Comparison of ENCODE assay signal across 8 cellular contexts in genomic region chr11:9566561-9567063, GRCh38. TPM values are rescaled to one million over a fixed set of nuclear protein-coding genes. Genes with fewer than 3 reads are reported as not detected.
DNase-seq lines count a peak whose midpoint lies in the region; ATAC-seq and TF ChIP-seq lines count a peak whose summit lies in the region.

No MANE protein-coding gene starts in this region.

- H3K36me3 ChIP-seq in Karpas-422 (ENCODE audit: insufficient read depth, low read length) (no peaks in the 10 kb centered on the region), iPS-20b (ENCODE audit: insufficient read depth, low read depth, low read length) (no peaks in the 10 kb centered on the region), smooth muscle cell (ENCODE audit: low read depth) (no peaks in the 10 kb centered on the region)

- 39% methylated on average over 3 of the region's 3 CpGs for WGBS in smooth muscle cell (ENCODE audit: low lambda C conversion rate)

- H3K4me2 ChIP-seq in Karpas-422 (ENCODE audit: low read depth, low read length, poor library complexity, severe bottlenecking) (peak overlapping the region; percentile 61), smooth muscle cell (peak overlapping the region; percentile 76)

- TF ChIP-seq CTCF in astrocyte of the spinal cord (IDR thresholded peaks at IDR 0.05; ENCODE audit: low read depth, low read length) (no peak), smooth muscle cell (IDR thresholded peaks at IDR 0.05; ENCODE audit: borderline replicate concordance, insufficient read depth, poor library complexity, severe bottlenecking) (no peak)

- H3K27me3 ChIP-seq in Karpas-422 (ENCODE audit: low read length) (no peaks in the 10 kb centered on the region), iPS-20b (ENCODE audit: insufficient read depth, low read length) (no peaks in the 10 kb centered on the region), smooth muscle cell (ENCODE audit: low read depth) (no peaks in the 10 kb centered on the region)

- H3K4me1 ChIP-seq in Karpas-422 (ENCODE audit: low read length) (peaks cover 85% of the 10 kb centered on the region), iPS-20b (ENCODE audit: insufficient read depth, low read length) (peaks cover 30% of the 10 kb centered on the region), smooth muscle cell (ENCODE audit: low read depth) (peaks cover 40% of the 10 kb centered on the region)

- H2AFZ ChIP-seq in Karpas-422 (ENCODE audit: low read length) = peak overlapping the region; percentile 2; the same call in 1 of the 2 replicates
- no peak overlapping the region for H2AFZ ChIP-seq in smooth muscle cell (ENCODE audit: low read depth)

- H3F3A ChIP-seq in smooth muscle cell (ENCODE audit: low read depth) = peaks cover 24% of the 10 kb centered on the region

- H3K4me3 ChIP-seq in Karpas-422 (ENCODE audit: low read length) = peak overlapping the region; percentile 46
- H3K4me3 ChIP-seq in astrocyte of the spinal cord (ENCODE audit: low read depth, low read length) = no peak overlapping the region
- 0 out of 2 replicates have a peak overlapping the region, but pooled peaks have one; percentile 0 for H3K4me3 ChIP-seq in iPS-20b (ENCODE audit: low read length)
- peak overlapping the region; percentile 8 for H3K4me3 ChIP-seq in smooth muscle cell

- H3K79me2 ChIP-seq in Karpas-422 (ENCODE audit: low read length) = no peaks in the 10 kb centered on the region
- H3K79me2 ChIP-seq in smooth muscle cell (ENCODE audit: low read depth) = no peaks in the 10 kb centered on the region

- H3K9me3 ChIP-seq in Karpas-422 (ENCODE audit: low read length) (peaks cover 4% of the 10 kb centered on the region), iPS-20b (ENCODE audit: insufficient read depth, low read depth, low read length) (0 out of 2 replicates have a peak, but pooled peaks cover under 1% of the 10 kb centered on the region), smooth muscle cell (replicated peaks; ENCODE audit: low read depth) (no peaks in the 10 kb centered on the region)

- no peaks in the 10 kb centered on the region for H4K20me1 ChIP-seq in Karpas-422 (ENCODE audit: insufficient read depth, low read depth, low read length)
- no peaks in the 10 kb centered on the region for H4K20me1 ChIP-seq in smooth muscle cell (ENCODE audit: low read depth)

- DNase-seq in Karpas-422 = no peak
- DNase-seq in astrocyte of the spinal cord (ENCODE audit: low read depth, low spot score) = peak; percentile 68
- DNase-seq in smooth muscle cell (lab: John Stamatoyannopoulos, UW; ENCODE audit: unreplicated experiment) = no peak
- no peak for DNase-seq in islet precursor cell
- DNase-seq in occipital lobe (lab: John Stamatoyannopoulos, UW) = no peak

- in situ Hi-C loops in astrocyte of the spinal cord (cut with HindIII; ENCODE audit: low sequenced_read_pairs) = no loop called here

- ATAC-seq in GM19452 (IDR thresholded peaks at IDR 0.05; ENCODE audit: unreplicated experiment) (no peak), HG03196 (IDR thresholded peaks at IDR 0.05; ENCODE audit: unreplicated experiment) (no peak)

- H3K27ac ChIP-seq in Karpas-422 (ENCODE audit: low read length) = peak overlapping the region; percentile 97
- peak overlapping the region; percentile 16 for H3K27ac ChIP-seq in iPS-20b (ENCODE audit: low read length)
- peak overlapping the region; percentile 100 for H3K27ac ChIP-seq in smooth muscle cell (ENCODE audit: low read depth)

- peak overlapping the region; percentile 63 for H3K9ac ChIP-seq in Karpas-422 (ENCODE audit: low read length)
- H3K9ac ChIP-seq in iPS-20b (ENCODE audit: low read depth, low read length) = peak overlapping the region; percentile 74
- peak overlapping the region; percentile 98 for H3K9ac ChIP-seq in smooth muscle cell (ENCODE audit: low read depth)

- H3K9me2 ChIP-seq in Karpas-422 (replicated peaks; ENCODE audit: insufficient read depth, low read length) = no peaks in the 10 kb centered on the region

RNA-seq across cellular contexts. Expression of gene WEE1, which starts 6.9 kb away (rescaled TPM):
- total RNA-seq in Karpas-422 (2014; rRNA removed; shearing (Covaris generic); ENCODE audit: low replicate concordance) = 74.0 and 107 TPM in 2 replicates
- total RNA-seq in smooth muscle cell = 46.9 and 53.3 TPM in 2 replicates
- polyA plus RNA-seq in smooth muscle cell = 20.8 and 25.3 TPM in 2 replicates
- total RNA-seq in occipital lobe = 17.3 TPM

Comparison
In these comparisons a context has a peak if more than half of its experiments do, and no peak if none do; other contexts are left out.
1. H3K27ac ChIP-seq: peak in every context shown above with its lines; median percentile 100 in smooth muscle cell; 97 in Karpas-422; 16 in iPS-20b.